ENCODE assay signal across 8 cellular contexts in genomic region chr1:93178418-93178817, GRCh38. TPM values are rescaled to one million over a fixed set of nuclear protein-coding genes. Genes with fewer than 3 reads are reported as not detected.
DNase-seq lines count a peak whose midpoint lies in the region; ATAC-seq and TF ChIP-seq lines count a peak whose summit lies in the region.

No MANE protein-coding gene starts in this region.

- H4K20me1 ChIP-seq in osteoblast (ENCODE audit: insufficient read depth, low read length), result peaks cover 23% of the 10 kb centered on the region

- CTCF ChIA-PET in Caco-2 (lab: Charles Lee), result no interaction called here

- no peak for ATAC-seq in GM19467 (IDR thresholded peaks at IDR 0.05; ENCODE audit: unreplicated experiment)

- no peaks in the 10 kb centered on the region for H3K9me3 Mint-ChIP-seq in Caco-2 (ENCODE audit: unreplicated experiment)

- H3K4me1 Mint-ChIP-seq in Caco-2 (ENCODE audit: low read depth, unreplicated experiment), result peaks cover 8% of the 10 kb centered on the region

- no peaks in the 10 kb centered on the region for H3K9me3 ChIP-seq in Caco-2
- H3K9me3 ChIP-seq in duodenal mucosa (ENCODE audit: control insufficient read depth in 1 of 2, low read length in 2 of 2), result no peaks in the 10 kb centered on the region
- H3K9me3 ChIP-seq in osteoblast (ENCODE audit: low read depth, low read length), result no peaks in the 10 kb centered on the region

- peaks cover 74% of the 10 kb centered on the region for H3K79me2 ChIP-seq in osteoblast (ENCODE audit: insufficient read depth, low read length)

- H3K36me3 Mint-ChIP-seq in Caco-2 (ENCODE audit: insufficient read depth, unreplicated experiment), result peaks cover 21% of the 10 kb centered on the region

- no peak overlapping the region for H3K27ac ChIP-seq in duodenal mucosa (ENCODE audit: low read depth, low read length)
- H3K27ac ChIP-seq in osteoblast (ENCODE audit: low read depth, low read length), result peak overlapping the region; percentile 99

- peak overlapping the region; percentile 78 for H3K4me2 ChIP-seq in osteoblast (ENCODE audit: insufficient read depth, low read length)

- H3K27me3 Mint-ChIP-seq in Caco-2 (ENCODE audit: insufficient read depth, unreplicated experiment), result no peaks in the 10 kb centered on the region

- intact Hi-C loops in Caco-2 (cut with micrococcal nuclease; ENCODE audit: unreplicated experiment), result no loop called here

- no peaks in the 10 kb centered on the region for H3K27me3 ChIP-seq in Caco-2 (replicated peaks; ENCODE audit: control insufficient read depth, insufficient read depth, low read length)
- no peaks in the 10 kb centered on the region for H3K27me3 ChIP-seq in duodenal mucosa (ENCODE audit: control insufficient read depth in 1 of 2, insufficient read depth in 2 of 2, low read length in 2 of 2)
- H3K27me3 ChIP-seq in osteoblast (ENCODE audit: insufficient read depth, low read length), result no peaks in the 10 kb centered on the region

- H3K27ac Mint-ChIP-seq in Caco-2 (ENCODE audit: unreplicated experiment), result peak overlapping the region; percentile 96

- H3K4me3 Mint-ChIP-seq in Caco-2 (ENCODE audit: unreplicated experiment), result peak overlapping the region; percentile 97

- TF ChIP-seq CTCF in Caco-2 (IDR thresholded peaks at IDR 0.05; ENCODE audit: insufficient read depth in 1 of 2, low read depth in 1 of 2, low read length in 1 of 2, severe bottlenecking in 1 of 2, unreplicated experiment in 1 of 2) (no peak), osteoblast (IDR thresholded peaks at IDR 0.05; ENCODE audit: extremely low read depth, low read depth, low read length) (no peak), GM13977 (IDR thresholded peaks at IDR 0.05; ENCODE audit: extremely low read depth, insufficient read depth, missing control alignments) (no peak)

- in situ Hi-C loops in GM13977 (cut with MboI; ENCODE audit: low pct_unique_long_range_greater_than_20kb, low sequenced_read_pairs, unreplicated experiment), result no loop called here

- POLR2A ChIA-PET in Caco-2 (lab: Charles Lee), result no interaction called here

- H3K4me1 ChIP-seq in Caco-2, result peaks cover 3% of the 10 kb centered on the region
- peaks cover 17 to 25% of the 10 kb centered on the region in 2 donors for H3K4me1 ChIP-seq in duodenal mucosa (ENCODE audit: control insufficient read depth in 1 of 2, insufficient read depth in 2 of 2, low read length in 2 of 2)
- peaks cover 20% of the 10 kb centered on the region for H3K4me1 ChIP-seq in osteoblast (ENCODE audit: insufficient read depth, low read length)

- no peak overlapping the region for H2AFZ ChIP-seq in osteoblast (ENCODE audit: low read length)

- no TSS peak for BruUV-seq in Caco-2 (replicated peaks; lab: Mats Ljungman, UMichigan)

- no peak for DNase-seq in Caco-2
- DNase-seq in NCI-H526 treated with DMSO at 0.1 percent for 48 hours (lab: John Stamatoyannopoulos, UW), result peak; percentile 5
- peak; percentile 46 for DNase-seq in osteoblast (ENCODE audit: insufficient read length, low spot score, missing footprints)
- DNase-seq in SW 1271 (lab: John Stamatoyannopoulos, UW), result no peak
- no peak for DNase-seq in GM13977 (ENCODE audit: low spot score)
- no peak for DNase-seq in activated CD4-positive, alpha-beta T cell treated with anti-CD3 and anti-CD28 coated beads, Interleukin-2, amount 50 U/mL, for 1 hour

- H3K36me3 ChIP-seq in Caco-2 (ENCODE audit: control insufficient read depth, insufficient read depth, low read length), result no peaks in the 10 kb centered on the region
- H3K36me3 ChIP-seq in duodenal mucosa (ENCODE audit: control insufficient read depth in 1 of 2, insufficient read depth in 2 of 2, low read length in 2 of 2), result no peaks in the 10 kb centered on the region
- H3K36me3 ChIP-seq in osteoblast (ENCODE audit: insufficient read depth, low read length), result no peaks in the 10 kb centered on the region

- H3K4me3 ChIP-seq in Caco-2 (ENCODE audit: low read depth, low read length) (peak overlapping the region; percentile 94; the same call in 1 of the 2 replicates), duodenal mucosa (ENCODE audit: low read depth in 1 of 2, low read length in 2 of 2) (peak overlapping the region; percentile 93 to 99), osteoblast (ENCODE audit: insufficient read depth, low read length) (peak overlapping the region; percentile 94)

- peak overlapping the region; percentile 11 to 45 for H3K9ac ChIP-seq in duodenal mucosa (ENCODE audit: low read depth in 1 of 2, low read length in 2 of 2)

RNA-seq across cellular contexts. Expression of gene TMED5, which starts 1.8 kb away (rescaled TPM):
- 50.0 and 52.6 TPM in 2 replicates for total RNA-seq in Caco-2 (2022)
- total RNA-seq in osteoblast, result 50.3 and 51.3 TPM in 2 replicates

RNA-seq across cellular contexts. Expression of gene CCDC18, which starts 2.1 kb away (rescaled TPM):
- total RNA-seq in Caco-2 (2022) (7.1 and 10.3 TPM in 2 replicates), osteoblast (6.2 TPM in 2 replicates)

Comparison
In these comparisons a context has a peak if more than half of its experiments do, and no peak if none do; other contexts are left out.
1. DNase-seq: peak in NCI-H526 treated with DMSO at 0.1 percent for 48 hours (single experiment) and osteoblast (single experiment); none in Caco-2 (0 of 2), SW 1271 (0 of 2), GM13977 (single experiment) and activated CD4-positive, alpha-beta T cell treated with anti-CD3 and anti-CD28 coated beads, Interleukin-2, amount 50 U/mL, for 1 hour (single experiment).
2. Peak in every context shown above with its lines, with median percentiles within 50 percentile points of each other: H3K4me3 ChIP-seq.